31 cellular contexts compared by ENCODE assay signal in genomic region chr14:101715209-101716076, GRCh38. TPM values are rescaled to one million over a fixed set of nuclear protein-coding genes. Genes with fewer than 3 reads are reported as not detected.
DNase-seq lines count a peak whose midpoint lies in the region; ATAC-seq and TF ChIP-seq lines count a peak whose summit lies in the region.
"Had no signal": no experiment of that assay in that cellular context is flagged by ENCODE, and none has a peak within 500 bp of the region (broad histone marks: within the 10 kb centered on the region; RNA-seq: fewer than 3 reads in every experiment).

No MANE protein-coding gene starts in this region.

- no peak overlapping the region for H2BK5ac ChIP-seq in mesendoderm (ENCODE audit: low read length)

- no peak for ATAC-seq in CD4-positive, alpha-beta T cell (ENCODE audit: poor library complexity)
- ATAC-seq in effector memory CD8-positive, alpha-beta T cell (replicated peaks): peak; percentile 23
- no peak for ATAC-seq in HG03139 (IDR thresholded peaks at IDR 0.05; ENCODE audit: unreplicated experiment)
- ATAC-seq: activated naive CD8-positive, alpha-beta T cell treated with anti-CD3 and anti-CD28 coated beads, Interleukin-2, amount 50 U/mL, for 24 hours; activated T-cell treated with anti-CD3 and anti-CD28 coated beads, Interleukin-2, amount 50 U/mL, for 72 hours; foreskin keratinocyte; GM12878; heart left ventricle; PC-3; right lobe of liver had no signal

- no peak overlapping the region for H3K56ac ChIP-seq in mesendoderm (ENCODE audit: low read length)

- no peak overlapping the region for H3K4me2 ChIP-seq in mesendoderm (ENCODE audit: low read length)
- H3K4me2 ChIP-seq: SK-N-SH had no signal

- in situ Hi-C loops in GM13976 (cut with MboI; ENCODE audit: low sequenced_read_pairs, unreplicated experiment): no loop called here

- no peak overlapping the region for H3K23ac ChIP-seq in mesendoderm (ENCODE audit: low read length)

- H3K27ac Mint-ChIP-seq in CD4-positive, alpha-beta T cell: peak overlapping the region; percentile 41
- H3K27ac Mint-ChIP-seq in effector memory CD8-positive, alpha-beta T cell: peak overlapping the region; percentile 90 to 95
- peak overlapping the region; percentile 54 for H3K27ac Mint-ChIP-seq in nephron progenitor cell
- H3K27ac Mint-ChIP-seq: activated naive CD8-positive, alpha-beta T cell treated with anti-CD3 and anti-CD28 coated beads, Interleukin-2, amount 50 U/mL, for 24 hours; activated T-cell treated with anti-CD3 and anti-CD28 coated beads, Interleukin-2, amount 50 U/mL, for 72 hours; progenitor cell of endocrine pancreas; T-helper 1 cell treated with Interleukin-12 subunit alpha and Interleukin-12 subunit beta and Interleukin-4 antibody, amounts not matched to agents 30 μg/mL and 1 μg/mL, for 36 hours had no signal

- H3K27me3 ChIP-seq in CD4-positive, alpha-beta T cell (ENCODE audit: control insufficient read depth, insufficient read depth, low read length): no peaks in the 10 kb centered on the region
- H3K27me3 ChIP-seq in mesendoderm (ENCODE audit: insufficient read depth, low read length, poor library complexity): no peaks in the 10 kb centered on the region
- H3K27me3 ChIP-seq: BE2C, cardiac muscle cell, foreskin keratinocyte, heart left ventricle, right lobe of liver had no signal

- no peak overlapping the region for H2BK15ac ChIP-seq in mesendoderm (replicated peaks; ENCODE audit: low read depth)

- no peaks in the 10 kb centered on the region for H3K27me3 Mint-ChIP-seq in CD4-positive, alpha-beta T cell
- H3K27me3 Mint-ChIP-seq in effector memory CD8-positive, alpha-beta T cell: no peaks in the 10 kb centered on the region
- H3K27me3 Mint-ChIP-seq in nephron progenitor cell (ENCODE audit: low read depth, poor library complexity): no peaks in the 10 kb centered on the region
- H3K27me3 Mint-ChIP-seq: activated naive CD8-positive, alpha-beta T cell treated with anti-CD3 and anti-CD28 coated beads, Interleukin-2, amount 50 U/mL, for 24 hours had no signal

- H3K4me1 ChIP-seq in mesendoderm (ENCODE audit: control insufficient read depth, low read depth, low read length): peaks cover 2% of the 10 kb centered on the region
- H3K4me1 ChIP-seq: BE2C, foreskin keratinocyte, right lobe of liver had no signal

- H3K4me1 Mint-ChIP-seq in CD4-positive, alpha-beta T cell (ENCODE audit: low read depth): peaks cover 34% of the 10 kb centered on the region
- H3K4me1 Mint-ChIP-seq in effector memory CD8-positive, alpha-beta T cell (ENCODE audit: low read depth in 2 of 2): peaks cover 50 to 52% of the 10 kb centered on the region in 2 donors
- H3K4me1 Mint-ChIP-seq in nephron progenitor cell: peaks cover 35% of the 10 kb centered on the region

- no CpG with 5 or more reads among the region's 14 CpGs for WGBS in mesendoderm (ENCODE audit: extremely low coverage, insufficient coverage, low lambda C conversion rate)

- H3K4ac ChIP-seq in mesendoderm (ENCODE audit: low read depth, low read length): no peak overlapping the region

- H3K18ac ChIP-seq in mesendoderm (ENCODE audit: low read length): no peak overlapping the region

- H3K4me3 Mint-ChIP-seq in CD4-positive, alpha-beta T cell: no peak overlapping the region
- H3K4me3 Mint-ChIP-seq in effector memory CD8-positive, alpha-beta T cell: peak overlapping the region; percentile 54 to 70
- no peak overlapping the region for H3K4me3 Mint-ChIP-seq in nephron progenitor cell
- H3K4me3 Mint-ChIP-seq: activated naive CD8-positive, alpha-beta T cell treated with anti-CD3 and anti-CD28 coated beads, Interleukin-2, amount 50 U/mL, for 24 hours; activated T-cell treated with anti-CD3 and anti-CD28 coated beads, Interleukin-2, amount 50 U/mL, for 72 hours; T-helper 1 cell treated with Interleukin-12 subunit alpha and Interleukin-12 subunit beta and Interleukin-4 antibody, amounts not matched to agents 30 μg/mL and 1 μg/mL, for 36 hours had no signal

- H4K8ac ChIP-seq in mesendoderm (ENCODE audit: low read depth, low read length): no peak overlapping the region

- H3K9ac ChIP-seq in mesendoderm (ENCODE audit: low read length): no peak overlapping the region
- H3K9ac ChIP-seq: SK-N-SH had no signal

- CTCF ChIA-PET in CD4-positive, alpha-beta T cell (lab: Charles Lee): interaction anchor here (0.7 kb wide), 1 partner anchor 1309 kb away, joined by 6 read pairs; no protein-coding TSS in a partner anchor

- H3K27ac ChIP-seq in CD4-positive, alpha-beta T cell (ENCODE audit: low read depth, low read length): no peak overlapping the region
- no peak overlapping the region for H3K27ac ChIP-seq in mesendoderm (ENCODE audit: low read depth, low read length)
- H3K27ac ChIP-seq: cardiac muscle cell, foreskin keratinocyte, HL-60, neutrophil, right lobe of liver had no signal

- no peaks in the 10 kb centered on the region for H3K9me3 ChIP-seq in CD4-positive, alpha-beta T cell (ENCODE audit: control insufficient read depth, low read length)
- H3K9me3 ChIP-seq: BE2C, neutrophil, right lobe of liver, SK-N-SH had no signal

- H3K9me3 Mint-ChIP-seq in CD4-positive, alpha-beta T cell: no peaks in the 10 kb centered on the region
- H3K9me3 Mint-ChIP-seq in effector memory CD8-positive, alpha-beta T cell: no peaks in the 10 kb centered on the region
- H3K9me3 Mint-ChIP-seq in nephron progenitor cell: peaks cover 5% of the 10 kb centered on the region
- H3K9me3 Mint-ChIP-seq: activated naive CD8-positive, alpha-beta T cell treated with anti-CD3 and anti-CD28 coated beads, Interleukin-2, amount 50 U/mL, for 24 hours had no signal

- no peaks in the 10 kb centered on the region for H3K79me2 ChIP-seq in mesendoderm (ENCODE audit: control insufficient read depth, insufficient read depth, low read length)

- peak in 1 of 10 experiments; percentile 29 for DNase-seq in CD4-positive, alpha-beta T cell
- peak; percentile 7 for DNase-seq in GM13976 (ENCODE audit: low spot score)
- DNase-seq in effector memory CD8-positive, alpha-beta T cell: no peak
- DNase-seq in nephron progenitor cell: no peak
- DNase-seq in mesendoderm: no peak
- no peak for DNase-seq in iPS-NIHi11 (ENCODE audit: low spot score)
- no peak for DNase-seq in NCI-H82 treated with DMSO at 0.1 percent for 48 hours (lab: John Stamatoyannopoulos, UW; ENCODE audit: unreplicated experiment)
- DNase-seq: activated CD4-positive, alpha-beta T cell treated with anti-CD3 and anti-CD28 coated beads, Interleukin-2, amount 50 U/mL, for 48 hours; activated naive CD4-positive, alpha-beta T cell; activated naive CD8-positive, alpha-beta T cell treated with anti-CD3 and anti-CD28 coated beads, Interleukin-2, amount 50 U/mL, for 24 hours; activated T-cell treated with anti-CD3 and anti-CD28 coated beads, Interleukin-2, amount 50 U/mL, for 72 hours; BE2C; DMS153; foreskin keratinocyte; heart left ventricle; KG1; NCI-H1105; NCI-H1930; NCI-H510A treated with DMSO at 0.1 percent for 48 hours; PC-3; SK-N-SH; stimulated activated CD4-positive, alpha-beta T cell treated with anti-CD3 and anti-CD28 coated beads, Interleukin-4, amount 100 ng/mL, for 1 hour; trophoblast cell had no signal

- H3K79me1 ChIP-seq in mesendoderm (ENCODE audit: low read length): no peaks in the 10 kb centered on the region

- no peaks in the 10 kb centered on the region for H3K36me3 ChIP-seq in mesendoderm (ENCODE audit: control insufficient read depth, insufficient read depth, low read length)
- H3K36me3 ChIP-seq: BE2C, cardiac muscle cell, heart left ventricle, neutrophil, right lobe of liver had no signal

- no peak overlapping the region for H2BK120ac ChIP-seq in mesendoderm (ENCODE audit: low read depth, low read length)

- H2AK5ac ChIP-seq in mesendoderm (ENCODE audit: low read length): no peak overlapping the region

- no peak for TF ChIP-seq CTCF in CD4-positive, alpha-beta T cell (IDR thresholded peaks at IDR 0.05)
- TF ChIP-seq CTCF in GM13976 (IDR thresholded peaks at IDR 0.05; ENCODE audit: borderline replicate concordance, control extremely low read depth, extremely low read depth, insufficient read depth, missing control alignments) (no peak), nephron progenitor cell (IDR thresholded peaks at IDR 0.05) (no peak)

- POLR2A ChIA-PET in CD4-positive, alpha-beta T cell (lab: Charles Lee): no interaction called here

- no peak overlapping the region for H3K4me3 ChIP-seq in mesendoderm (ENCODE audit: low read length)
- H3K4me3 ChIP-seq: cardiac muscle cell, GM12878, heart left ventricle, right lobe of liver had no signal

- no peak overlapping the region for H4K5ac ChIP-seq in mesendoderm (ENCODE audit: low read length)

- H3K36me3 Mint-ChIP-seq in CD4-positive, alpha-beta T cell (ENCODE audit: low read depth): no peaks in the 10 kb centered on the region
- peaks cover 38% of the 10 kb centered on the region for H3K36me3 Mint-ChIP-seq in effector memory CD8-positive, alpha-beta T cell (ENCODE audit: insufficient read depth)
- no peaks in the 10 kb centered on the region for H3K36me3 Mint-ChIP-seq in nephron progenitor cell (ENCODE audit: low read depth)

- intact Hi-C loops in CD4-positive, alpha-beta T cell (cut with DNase I, micrococcal nuclease): no loop called here

RNA-seq across cellular contexts. Expression of gene PPP2R5C, which starts 46.1 kb away (rescaled TPM):
- 100 to 1,000 TPM; 463 to 487 TPM for total RNA-seq in CD4-positive, alpha-beta T cell
- 159 TPM for polyA plus RNA-seq in mesendoderm (2013, experiment 1 of 2)
- polyA plus RNA-seq in mesendoderm (2013, experiment 2 of 2): 160 TPM

Comparison
In these comparisons a context has a peak if more than half of its experiments do, and no peak if none do; other contexts are left out.
1. H3K27ac Mint-ChIP-seq: peak in every context shown above with its lines; median percentile 92 in effector memory CD8-positive, alpha-beta T cell; 54 in nephron progenitor cell; 41 in CD4-positive, alpha-beta T cell.
2. H3K4me3 Mint-ChIP-seq: peak in effector memory CD8-positive, alpha-beta T cell (2 of 2); none in CD4-positive, alpha-beta T cell (single experiment) and nephron progenitor cell (single experiment).